In the genomic region with DNA sequence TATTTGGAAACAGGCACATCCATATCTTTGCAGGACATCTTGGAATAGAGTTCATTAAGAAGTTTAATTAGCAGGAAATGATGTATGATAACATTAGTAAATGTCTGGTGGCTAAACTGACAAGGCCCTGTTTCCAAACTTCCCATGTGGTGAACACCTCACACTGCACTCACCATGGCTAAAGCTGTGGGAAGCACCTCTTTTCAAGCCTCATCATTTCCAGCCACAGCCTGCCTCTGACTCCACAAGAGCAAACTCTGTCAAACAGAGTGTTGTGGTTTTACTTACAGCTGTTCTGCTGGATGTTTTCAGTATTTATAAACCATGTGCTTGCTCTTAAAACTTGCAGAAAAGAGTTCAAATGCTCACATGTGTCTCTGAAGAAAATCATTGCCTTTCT, we compare ENCODE assay signal across 10 cellular contexts.
DNase-seq lines count a peak whose midpoint lies in the region; ATAC-seq lines count a peak whose summit lies in the region.
"Had no signal": no experiment of that assay in that cellular context is flagged by ENCODE, and none has a peak within 500 bp of the region (broad histone marks: within the 10 kb centered on the region; RNA-seq: fewer than 3 reads in every experiment).

No MANE protein-coding gene starts in this region.

- ATAC-seq in GM18867 (IDR thresholded peaks at IDR 0.05; ENCODE audit: unreplicated experiment) (peak; percentile 47), HG02642 (IDR thresholded peaks at IDR 0.05; ENCODE audit: poor library complexity, unreplicated experiment) (peak; percentile 52), HG02763 (IDR thresholded peaks at IDR 0.05; ENCODE audit: unreplicated experiment) (no peak), HG03045 (IDR thresholded peaks at IDR 0.05; ENCODE audit: unreplicated experiment) (no peak)

- DNase-seq in fibroblast of peridontal ligament (ENCODE audit: extremely low read depth), result peak; percentile 26
- DNase-seq: Caco-2, immature natural killer cell, naive B cell, NCI-H2227 treated with DMSO at 0.1 percent for 48 hours, T-helper 9 cell had no signal

Comparison
In these comparisons a context has a peak if more than half of its experiments do, and no peak if none do; other contexts are left out.
1. ATAC-seq: peak in GM18867 (single experiment) and HG02642 (single experiment); none in HG02763 (single experiment) and HG03045 (single experiment).